ENCODE assay signal across 8 cellular contexts in the genomic region with DNA sequence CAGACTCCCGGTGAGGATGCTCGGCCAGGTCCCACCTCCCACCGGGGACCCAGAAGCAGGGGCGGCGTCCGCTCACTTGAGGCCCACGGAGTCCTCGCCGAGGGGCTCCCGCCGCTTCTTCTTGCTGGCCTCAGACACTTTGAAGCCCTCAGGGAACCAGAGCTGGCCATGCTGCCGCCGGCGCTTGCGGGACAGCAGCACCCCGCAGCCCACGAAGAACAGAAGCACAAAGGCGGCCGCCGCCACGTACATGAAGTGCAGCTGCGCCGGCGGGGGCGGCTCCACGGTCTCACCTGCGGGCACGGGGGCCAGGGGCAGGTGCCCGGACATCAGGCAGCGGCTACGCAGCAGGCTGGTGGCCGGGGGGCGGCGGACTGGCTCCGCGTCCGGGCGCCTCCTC.
"Had no signal": no experiment of that assay in that cellular context is flagged by ENCODE, and none has a peak within 500 bp of the region (broad histone marks: within the 10 kb centered on the region; RNA-seq: fewer than 3 reads in every experiment).

No MANE protein-coding gene starts in this region.

- H3K4me3 ChIP-seq: GM12878 had no signal

- FAIRE-seq: G401.6, GM12878, GM12891, GM12892, GM18507, GM19239 had no signal

- DNase-seq: GDM1, GF-D8 had no signal

- ATAC-seq: GM12878 had no signal
